Comparison of ENCODE assay signal across 1 cellular context in the genomic region with DNA sequence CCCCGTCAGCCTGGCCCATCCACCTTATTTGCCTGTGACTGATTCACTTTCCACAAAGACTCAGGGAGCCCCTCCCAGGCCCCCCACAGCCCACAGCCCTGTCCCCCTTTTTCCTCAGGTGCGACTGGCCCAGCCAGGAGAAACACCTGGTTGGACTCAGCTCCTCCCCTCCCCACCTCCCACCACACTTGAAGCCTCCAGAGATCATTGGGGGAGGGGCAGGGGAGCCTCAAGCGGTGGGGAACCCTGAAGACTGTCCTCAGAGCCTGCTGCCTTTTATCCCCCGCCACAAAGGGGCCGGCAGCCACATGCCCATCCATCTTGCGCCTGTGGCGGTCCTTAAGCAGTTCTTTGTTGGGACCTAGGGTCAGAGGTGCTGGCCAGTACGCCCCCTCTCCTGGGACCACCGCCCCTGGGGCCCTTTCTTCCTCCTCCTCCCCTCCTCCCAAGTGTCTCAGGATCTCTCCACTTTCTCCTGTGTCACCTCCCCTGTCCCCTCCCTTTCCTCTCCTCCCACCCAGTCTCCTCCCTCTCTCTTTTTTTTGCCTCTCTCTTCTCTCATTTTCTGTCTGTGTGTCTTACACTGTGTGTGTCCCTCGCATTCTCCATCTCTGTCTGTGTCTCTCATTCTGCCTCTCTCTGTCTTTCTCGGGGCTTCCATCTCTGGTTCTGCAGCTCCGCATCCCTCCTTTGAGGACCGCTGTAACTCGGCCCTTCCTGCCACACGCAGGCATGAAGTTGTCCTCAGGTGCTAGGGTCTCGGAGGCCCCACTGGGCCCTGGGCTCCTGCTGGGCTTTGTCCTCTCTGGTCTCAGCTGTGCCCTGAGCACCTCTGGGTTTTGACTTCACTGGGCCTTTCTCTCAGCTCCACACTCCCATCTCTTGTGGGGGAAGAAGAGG.
TF ChIP-seq lines count a peak whose summit lies in the region.

No MANE protein-coding gene starts in this region.

TF ChIP-seq in HEK293, 187 proteins besides CTCF, POLR2A, EP300 and RAD21 (continued from another document and continues in another):
- TF ChIP-seq, protein P1, sequence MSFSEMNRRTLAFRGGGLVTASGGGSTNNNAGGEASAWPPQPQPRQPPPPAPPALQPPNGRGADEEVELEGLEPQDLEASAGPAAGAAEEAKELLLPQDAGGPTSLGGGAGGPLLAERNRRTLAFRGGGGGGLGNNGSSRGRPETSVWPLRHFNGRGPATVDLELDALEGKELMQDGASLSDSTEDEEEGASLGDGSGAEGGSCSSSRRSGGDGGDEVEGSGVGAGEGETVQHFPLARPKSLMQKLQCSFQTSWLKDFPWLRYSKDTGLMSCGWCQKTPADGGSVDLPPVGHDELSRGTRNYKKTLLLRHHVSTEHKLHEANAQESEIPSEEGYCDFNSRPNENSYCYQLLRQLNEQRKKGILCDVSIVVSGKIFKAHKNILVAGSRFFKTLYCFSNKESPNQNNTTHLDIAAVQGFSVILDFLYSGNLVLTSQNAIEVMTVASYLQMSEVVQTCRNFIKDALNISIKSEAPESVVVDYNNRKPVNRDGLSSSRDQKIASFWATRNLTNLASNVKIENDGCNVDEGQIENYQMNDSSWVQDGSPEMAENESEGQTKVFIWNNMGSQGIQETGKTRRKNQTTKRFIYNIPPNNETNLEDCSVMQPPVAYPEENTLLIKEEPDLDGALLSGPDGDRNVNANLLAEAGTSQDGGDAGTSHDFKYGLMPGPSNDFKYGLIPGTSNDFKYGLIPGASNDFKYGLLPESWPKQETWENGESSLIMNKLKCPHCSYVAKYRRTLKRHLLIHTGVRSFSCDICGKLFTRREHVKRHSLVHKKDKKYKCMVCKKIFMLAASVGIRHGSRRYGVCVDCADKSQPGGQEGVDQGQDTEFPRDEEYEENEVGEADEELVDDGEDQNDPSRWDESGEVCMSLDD (tag by site-specific recombination; IDR thresholded peaks at IDR 0.05), result peak; percentile 86
- TF ChIP-seq ZNF23 (tag by site-specific recombination; IDR thresholded peaks at IDR 0.05; ENCODE audit: borderline replicate concordance), result no peak
- peak; percentile 40; the same call in 1 of the 2 replicates for TF ChIP-seq ZBTB48 (tag by site-specific recombination; IDR thresholded peaks at IDR 0.05)
- no peak for TF ChIP-seq ZNF555 (tag by site-specific recombination; conservative IDR thresholded peaks at IDR 0.05)
- no peak for TF ChIP-seq SCRT1 (tag by site-specific recombination; IDR thresholded peaks at IDR 0.05; ENCODE audit: borderline replicate concordance)
- TF ChIP-seq, protein P2, sequence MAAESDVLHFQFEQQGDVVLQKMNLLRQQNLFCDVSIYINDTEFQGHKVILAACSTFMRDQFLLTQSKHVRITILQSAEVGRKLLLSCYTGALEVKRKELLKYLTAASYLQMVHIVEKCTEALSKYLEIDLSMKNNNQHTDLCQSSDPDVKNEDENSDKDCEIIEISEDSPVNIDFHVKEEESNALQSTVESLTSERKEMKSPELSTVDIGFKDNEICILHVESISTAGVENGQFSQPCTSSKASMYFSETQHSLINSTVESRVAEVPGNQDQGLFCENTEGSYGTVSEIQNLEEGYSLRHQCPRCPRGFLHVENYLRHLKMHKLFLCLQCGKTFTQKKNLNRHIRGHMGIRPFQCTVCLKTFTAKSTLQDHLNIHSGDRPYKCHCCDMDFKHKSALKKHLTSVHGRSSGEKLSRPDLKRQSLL (tag by site-specific recombination; IDR thresholded peaks at IDR 0.05), result no peak
- 0 out of 2 replicates have a peak, but pooled peaks have one; percentile 38 for TF ChIP-seq ZEB2 (tag by site-specific recombination; IDR thresholded peaks at IDR 0.05)
- TF ChIP-seq, protein P3, sequence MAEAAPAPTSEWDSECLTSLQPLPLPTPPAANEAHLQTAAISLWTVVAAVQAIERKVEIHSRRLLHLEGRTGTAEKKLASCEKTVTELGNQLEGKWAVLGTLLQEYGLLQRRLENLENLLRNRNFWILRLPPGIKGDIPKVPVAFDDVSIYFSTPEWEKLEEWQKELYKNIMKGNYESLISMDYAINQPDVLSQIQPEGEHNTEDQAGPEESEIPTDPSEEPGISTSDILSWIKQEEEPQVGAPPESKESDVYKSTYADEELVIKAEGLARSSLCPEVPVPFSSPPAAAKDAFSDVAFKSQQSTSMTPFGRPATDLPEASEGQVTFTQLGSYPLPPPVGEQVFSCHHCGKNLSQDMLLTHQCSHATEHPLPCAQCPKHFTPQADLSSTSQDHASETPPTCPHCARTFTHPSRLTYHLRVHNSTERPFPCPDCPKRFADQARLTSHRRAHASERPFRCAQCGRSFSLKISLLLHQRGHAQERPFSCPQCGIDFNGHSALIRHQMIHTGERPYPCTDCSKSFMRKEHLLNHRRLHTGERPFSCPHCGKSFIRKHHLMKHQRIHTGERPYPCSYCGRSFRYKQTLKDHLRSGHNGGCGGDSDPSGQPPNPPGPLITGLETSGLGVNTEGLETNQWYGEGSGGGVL (tag by site-specific recombination; IDR thresholded peaks at IDR 0.05), result peak; percentile 77
- TF ChIP-seq, protein P4, sequence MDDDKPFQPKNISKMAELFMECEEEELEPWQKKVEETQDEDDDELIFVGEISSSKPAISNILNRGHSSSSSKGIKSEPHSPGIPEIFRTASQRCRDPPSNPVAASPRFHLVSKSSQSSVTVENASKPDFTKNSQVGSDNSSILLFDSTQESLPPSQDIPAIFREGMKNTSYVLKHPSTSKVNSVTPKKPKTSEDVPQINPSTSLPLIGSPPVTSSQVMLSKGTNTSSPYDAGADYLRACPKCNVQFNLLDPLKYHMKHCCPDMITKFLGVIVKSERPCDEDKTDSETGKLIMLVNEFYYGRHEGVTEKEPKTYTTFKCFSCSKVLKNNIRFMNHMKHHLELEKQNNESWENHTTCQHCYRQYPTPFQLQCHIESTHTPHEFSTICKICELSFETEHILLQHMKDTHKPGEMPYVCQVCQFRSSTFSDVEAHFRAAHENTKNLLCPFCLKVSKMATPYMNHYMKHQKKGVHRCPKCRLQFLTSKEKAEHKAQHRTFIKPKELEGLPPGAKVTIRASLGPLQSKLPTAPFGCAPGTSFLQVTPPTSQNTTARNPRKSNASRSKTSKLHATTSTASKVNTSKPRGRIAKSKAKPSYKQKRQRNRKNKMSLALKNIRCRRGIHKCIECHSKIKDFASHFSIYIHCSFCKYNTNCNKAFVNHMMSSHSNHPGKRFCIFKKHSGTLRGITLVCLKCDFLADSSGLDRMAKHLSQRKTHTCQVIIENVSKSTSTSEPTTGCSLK (tag by site-specific recombination; IDR thresholded peaks at IDR 0.05), result no peak
- TF ChIP-seq ZNF843 (tag by site-specific recombination; IDR thresholded peaks at IDR 0.05), result no peak
- TF ChIP-seq, protein P5, sequence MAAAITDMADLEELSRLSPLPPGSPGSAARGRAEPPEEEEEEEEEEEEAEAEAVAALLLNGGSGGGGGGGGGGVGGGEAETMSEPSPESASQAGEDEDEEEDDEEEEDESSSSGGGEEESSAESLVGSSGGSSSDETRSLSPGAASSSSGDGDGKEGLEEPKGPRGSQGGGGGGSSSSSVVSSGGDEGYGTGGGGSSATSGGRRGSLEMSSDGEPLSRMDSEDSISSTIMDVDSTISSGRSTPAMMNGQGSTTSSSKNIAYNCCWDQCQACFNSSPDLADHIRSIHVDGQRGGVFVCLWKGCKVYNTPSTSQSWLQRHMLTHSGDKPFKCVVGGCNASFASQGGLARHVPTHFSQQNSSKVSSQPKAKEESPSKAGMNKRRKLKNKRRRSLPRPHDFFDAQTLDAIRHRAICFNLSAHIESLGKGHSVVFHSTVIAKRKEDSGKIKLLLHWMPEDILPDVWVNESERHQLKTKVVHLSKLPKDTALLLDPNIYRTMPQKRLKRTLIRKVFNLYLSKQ (tag by site-specific recombination; IDR thresholded peaks at IDR 0.05; ENCODE audit: borderline replicate concordance), result no peak
- no peak for TF ChIP-seq ZNF548 (tag by site-specific recombination; IDR thresholded peaks at IDR 0.05)
- no peak for TF ChIP-seq ZNF354C (tag by site-specific recombination; IDR thresholded peaks at IDR 0.05; ENCODE audit: borderline replicate concordance, low read depth)
- no peak for TF ChIP-seq KLF7 (tag by site-specific recombination; IDR thresholded peaks at IDR 0.05; ENCODE audit: borderline replicate concordance)
- TF ChIP-seq ZNF112 (tag by site-specific recombination; IDR thresholded peaks at IDR 0.05), result no peak
- TF ChIP-seq, protein P6, sequence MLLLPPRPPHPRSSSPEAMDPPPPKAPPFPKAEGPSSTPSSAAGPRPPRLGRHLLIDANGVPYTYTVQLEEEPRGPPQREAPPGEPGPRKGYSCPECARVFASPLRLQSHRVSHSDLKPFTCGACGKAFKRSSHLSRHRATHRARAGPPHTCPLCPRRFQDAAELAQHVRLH (tag by site-specific recombination; IDR thresholded peaks at IDR 0.05), result no peak
- TF ChIP-seq, protein P7, sequence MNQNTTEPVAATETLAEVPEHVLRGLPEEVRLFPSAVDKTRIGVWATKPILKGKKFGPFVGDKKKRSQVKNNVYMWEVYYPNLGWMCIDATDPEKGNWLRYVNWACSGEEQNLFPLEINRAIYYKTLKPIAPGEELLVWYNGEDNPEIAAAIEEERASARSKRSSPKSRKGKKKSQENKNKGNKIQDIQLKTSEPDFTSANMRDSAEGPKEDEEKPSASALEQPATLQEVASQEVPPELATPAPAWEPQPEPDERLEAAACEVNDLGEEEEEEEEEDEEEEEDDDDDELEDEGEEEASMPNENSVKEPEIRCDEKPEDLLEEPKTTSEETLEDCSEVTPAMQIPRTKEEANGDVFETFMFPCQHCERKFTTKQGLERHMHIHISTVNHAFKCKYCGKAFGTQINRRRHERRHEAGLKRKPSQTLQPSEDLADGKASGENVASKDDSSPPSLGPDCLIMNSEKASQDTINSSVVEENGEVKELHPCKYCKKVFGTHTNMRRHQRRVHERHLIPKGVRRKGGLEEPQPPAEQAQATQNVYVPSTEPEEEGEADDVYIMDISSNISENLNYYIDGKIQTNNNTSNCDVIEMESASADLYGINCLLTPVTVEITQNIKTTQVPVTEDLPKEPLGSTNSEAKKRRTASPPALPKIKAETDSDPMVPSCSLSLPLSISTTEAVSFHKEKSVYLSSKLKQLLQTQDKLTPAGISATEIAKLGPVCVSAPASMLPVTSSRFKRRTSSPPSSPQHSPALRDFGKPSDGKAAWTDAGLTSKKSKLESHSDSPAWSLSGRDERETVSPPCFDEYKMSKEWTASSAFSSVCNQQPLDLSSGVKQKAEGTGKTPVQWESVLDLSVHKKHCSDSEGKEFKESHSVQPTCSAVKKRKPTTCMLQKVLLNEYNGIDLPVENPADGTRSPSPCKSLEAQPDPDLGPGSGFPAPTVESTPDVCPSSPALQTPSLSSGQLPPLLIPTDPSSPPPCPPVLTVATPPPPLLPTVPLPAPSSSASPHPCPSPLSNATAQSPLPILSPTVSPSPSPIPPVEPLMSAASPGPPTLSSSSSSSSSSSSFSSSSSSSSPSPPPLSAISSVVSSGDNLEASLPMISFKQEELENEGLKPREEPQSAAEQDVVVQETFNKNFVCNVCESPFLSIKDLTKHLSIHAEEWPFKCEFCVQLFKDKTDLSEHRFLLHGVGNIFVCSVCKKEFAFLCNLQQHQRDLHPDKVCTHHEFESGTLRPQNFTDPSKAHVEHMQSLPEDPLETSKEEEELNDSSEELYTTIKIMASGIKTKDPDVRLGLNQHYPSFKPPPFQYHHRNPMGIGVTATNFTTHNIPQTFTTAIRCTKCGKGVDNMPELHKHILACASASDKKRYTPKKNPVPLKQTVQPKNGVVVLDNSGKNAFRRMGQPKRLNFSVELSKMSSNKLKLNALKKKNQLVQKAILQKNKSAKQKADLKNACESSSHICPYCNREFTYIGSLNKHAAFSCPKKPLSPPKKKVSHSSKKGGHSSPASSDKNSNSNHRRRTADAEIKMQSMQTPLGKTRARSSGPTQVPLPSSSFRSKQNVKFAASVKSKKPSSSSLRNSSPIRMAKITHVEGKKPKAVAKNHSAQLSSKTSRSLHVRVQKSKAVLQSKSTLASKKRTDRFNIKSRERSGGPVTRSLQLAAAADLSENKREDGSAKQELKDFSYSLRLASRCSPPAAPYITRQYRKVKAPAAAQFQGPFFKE (tag by site-specific recombination; IDR thresholded peaks at IDR 0.05; ENCODE audit: borderline replicate concordance), result no peak
- TF ChIP-seq KLF1 (tag by site-specific recombination; IDR thresholded peaks at IDR 0.05), result peak; percentile 84
- TF ChIP-seq ZFP41 (tag by site-specific recombination; IDR thresholded peaks at IDR 0.05; ENCODE audit: borderline replicate concordance), result no peak
- TF ChIP-seq ZIC2 (tag by site-specific recombination; IDR thresholded peaks at IDR 0.05), result 0 out of 2 replicates have a peak, but pooled peaks have one; percentile 14
- TF ChIP-seq ZNF2 (tag by site-specific recombination; IDR thresholded peaks at IDR 0.05), result no peak
- TF ChIP-seq ZNF585B (tag by site-specific recombination; IDR thresholded peaks at IDR 0.05), result no peak
- TF ChIP-seq ZNF157 (tag by site-specific recombination; IDR thresholded peaks at IDR 0.05), result no peak
- no peak for TF ChIP-seq ZNF549 (tag by site-specific recombination; IDR thresholded peaks at IDR 0.05)
- no peak for TF ChIP-seq ZNF341 (tag by site-specific recombination; IDR thresholded peaks at IDR 0.05; ENCODE audit: low read depth)
- no peak for TF ChIP-seq ZNF530 (tag by site-specific recombination; IDR thresholded peaks at IDR 0.05; ENCODE audit: low read depth)
- peak; percentile 22; the same call in 1 of the 2 replicates for TF ChIP-seq SP7 (tag by site-specific recombination; IDR thresholded peaks at IDR 0.05)
- no peak for TF ChIP-seq ZNF423 (tag by site-specific recombination; IDR thresholded peaks at IDR 0.05)
- no peak for TF ChIP-seq ZSCAN23 (tag by site-specific recombination; IDR thresholded peaks at IDR 0.05)
- no peak for TF ChIP-seq ZNF155 (tag by site-specific recombination; IDR thresholded peaks at IDR 0.05)
- TF ChIP-seq ZNF560 (tag by site-specific recombination; IDR thresholded peaks at IDR 0.05; ENCODE audit: borderline replicate concordance), result no peak
- TF ChIP-seq HOXC10 (CRISPR knock-in tag; IDR thresholded peaks at IDR 0.05), result no peak
- no peak for TF ChIP-seq ZNF114 (tag by site-specific recombination; IDR thresholded peaks at IDR 0.05)
- TF ChIP-seq GLI2 (tag by site-specific recombination; IDR thresholded peaks at IDR 0.05; ENCODE audit: borderline replicate concordance, low read depth), result no peak
- no peak for TF ChIP-seq ZNF785 (tag by site-specific recombination; IDR thresholded peaks at IDR 0.05)
- TF ChIP-seq, protein P8, sequence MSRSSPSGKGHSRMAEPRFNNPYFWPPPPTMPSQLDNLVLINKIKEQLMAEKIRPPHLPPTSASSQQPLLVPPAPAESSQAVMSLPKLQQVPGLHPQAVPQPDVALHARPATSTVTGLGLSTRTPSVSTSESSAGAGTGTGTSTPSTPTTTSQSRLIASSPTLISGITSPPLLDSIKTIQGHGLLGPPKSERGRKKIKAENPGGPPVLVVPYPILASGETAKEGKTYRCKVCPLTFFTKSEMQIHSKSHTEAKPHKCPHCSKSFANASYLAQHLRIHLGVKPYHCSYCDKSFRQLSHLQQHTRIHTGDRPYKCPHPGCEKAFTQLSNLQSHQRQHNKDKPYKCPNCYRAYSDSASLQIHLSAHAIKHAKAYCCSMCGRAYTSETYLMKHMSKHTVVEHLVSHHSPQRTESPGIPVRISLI (tag by site-specific recombination; IDR thresholded peaks at IDR 0.05), result no peak
- no peak for TF ChIP-seq ZNF24 (tag by site-specific recombination; IDR thresholded peaks at IDR 0.05)
- no peak for TF ChIP-seq ZNF16 (tag by site-specific recombination; IDR thresholded peaks at IDR 0.05; ENCODE audit: low read depth)
- no peak for TF ChIP-seq ZNF48 (tag by site-specific recombination; IDR thresholded peaks at IDR 0.05)
- no peak for TF ChIP-seq ZNF654 (tag by site-specific recombination; IDR thresholded peaks at IDR 0.05; ENCODE audit: low read depth)
- no peak for TF ChIP-seq ZNF202 (tag by site-specific recombination; IDR thresholded peaks at IDR 0.05; ENCODE audit: borderline replicate concordance)
- TF ChIP-seq ZNF623 (tag by site-specific recombination; IDR thresholded peaks at IDR 0.05), result no peak
